8 cellular contexts compared by ENCODE assay signal in the genomic region with DNA sequence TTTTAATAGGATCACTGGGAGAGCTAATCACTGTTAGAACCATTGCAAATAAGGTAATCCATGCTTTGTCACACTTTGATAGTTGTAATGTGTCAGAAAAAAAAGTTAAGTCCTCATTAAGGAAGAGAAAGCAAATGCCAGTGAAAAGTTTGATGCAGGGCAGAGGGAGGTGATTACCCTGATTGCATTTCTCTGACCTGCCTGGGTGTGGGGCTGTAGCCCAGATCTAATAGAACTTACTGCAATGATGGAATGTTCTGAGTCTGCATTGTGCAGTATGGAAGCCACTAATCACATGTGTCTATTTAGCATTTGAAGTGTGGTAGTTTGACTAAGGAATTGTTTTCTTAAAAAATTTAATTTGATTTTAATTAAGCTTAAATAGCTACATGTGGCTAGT.
DNase-seq lines count a peak whose midpoint lies in the region; ATAC-seq and TF ChIP-seq lines count a peak whose summit lies in the region.

No MANE protein-coding gene starts in this region.

- H3K4me1 Mint-ChIP-seq in mesothelial cell of epicardium = no peaks in the 10 kb centered on the region

- no peaks in the 10 kb centered on the region for H3K27me3 Mint-ChIP-seq in mesothelial cell of epicardium (ENCODE audit: low read depth)

- H3K27me3 ChIP-seq in Peyer's patch (no peaks in the 10 kb centered on the region), brain microvascular endothelial cell (replicated peaks) (no peaks in the 10 kb centered on the region)

- in situ Hi-C loops in brain microvascular endothelial cell (cut with HindIII; ENCODE audit: low pct_ligation_motif_present, low sequenced_read_pairs) = no loop called here

- TF ChIP-seq CTCF in Peyer's patch (IDR thresholded peaks at IDR 0.05) (peak in 4 of 6 experiments; percentile 25 to 84 (median 76)), mucosa of descending colon (IDR thresholded peaks at IDR 0.05) (no peak), omental fat pad (IDR thresholded peaks at IDR 0.05) (no peak), brain microvascular endothelial cell (IDR thresholded peaks at IDR 0.05; ENCODE audit: low read depth, low read length, missing control alignments) (no peak), mesothelial cell of epicardium (IDR thresholded peaks at IDR 0.05; ENCODE audit: unreplicated experiment) (no peak)

- ATAC-seq in GM18498 (IDR thresholded peaks at IDR 0.05; ENCODE audit: unreplicated experiment) (peak; percentile 65), HG02798 (IDR thresholded peaks at IDR 0.05; ENCODE audit: poor library complexity, unreplicated experiment) (peak; percentile 73), mucosa of descending colon (peak; percentile 81), GM19455 (IDR thresholded peaks at IDR 0.05; ENCODE audit: unreplicated experiment) (no peak), omental fat pad (ENCODE audit: low FRiP score) (no peak)

- no peaks in the 10 kb centered on the region for H3K9me3 Mint-ChIP-seq in mesothelial cell of epicardium

- H3K4me3 ChIP-seq in Peyer's patch (no peak overlapping the region), mucosa of descending colon (no peak overlapping the region), brain microvascular endothelial cell (ENCODE audit: low read depth, low read length) (no peak overlapping the region)

- H3K27ac ChIP-seq in Peyer's patch = no peak overlapping the region
- no peak overlapping the region for H3K27ac ChIP-seq in brain microvascular endothelial cell

- no peak overlapping the region for H3K27ac Mint-ChIP-seq in mesothelial cell of epicardium

- H3K36me3 ChIP-seq in Peyer's patch (no peaks in the 10 kb centered on the region), mucosa of descending colon (ENCODE audit: low read depth) (no peaks in the 10 kb centered on the region), brain microvascular endothelial cell (replicated peaks) (no peaks in the 10 kb centered on the region)

- no peak for TF ChIP-seq POLR2A in Peyer's patch (IDR thresholded peaks at IDR 0.05)

- no peak overlapping the region for H3K4me3 Mint-ChIP-seq in mesothelial cell of epicardium

- DNase-seq in Peyer's patch (peak in 1 of 3 donors; percentile 60), mucosa of descending colon (no peak), omental fat pad (ENCODE audit: low spot score) (no peak), brain microvascular endothelial cell (no peak), mesothelial cell of epicardium (ENCODE audit: low spot score in 2 of 2, unreplicated experiment in 2 of 2) (no peak)

- H3K36me3 Mint-ChIP-seq in mesothelial cell of epicardium = no peaks in the 10 kb centered on the region

- intact Hi-C loops in mucosa of descending colon (cut with DNase I, micrococcal nuclease) = no loop called here

- H3K4me1 ChIP-seq in Peyer's patch (peaks cover 0 to 5% (median 0%) of the 10 kb centered on the region in 4 donors), mucosa of descending colon (ENCODE audit: low read depth) (no peaks in the 10 kb centered on the region)

- H3K9me3 ChIP-seq in Peyer's patch (no peaks in the 10 kb centered on the region), mucosa of descending colon (no peaks in the 10 kb centered on the region)

Comparison
In these comparisons a context has a peak if more than half of its experiments do, and no peak if none do; other contexts are left out.
1. ATAC-seq: peak in GM18498 (single experiment), HG02798 (single experiment) and mucosa of descending colon (single experiment); none in GM19455 (single experiment) and omental fat pad (single experiment).
2. CTCF ChIP-seq: peak in Peyer's patch (4 of 6); none in mucosa of descending colon (single experiment), omental fat pad (0 of 3), brain microvascular endothelial cell (single experiment) and mesothelial cell of epicardium (single experiment).